8 cellular contexts compared by ENCODE assay signal in the genomic region with DNA sequence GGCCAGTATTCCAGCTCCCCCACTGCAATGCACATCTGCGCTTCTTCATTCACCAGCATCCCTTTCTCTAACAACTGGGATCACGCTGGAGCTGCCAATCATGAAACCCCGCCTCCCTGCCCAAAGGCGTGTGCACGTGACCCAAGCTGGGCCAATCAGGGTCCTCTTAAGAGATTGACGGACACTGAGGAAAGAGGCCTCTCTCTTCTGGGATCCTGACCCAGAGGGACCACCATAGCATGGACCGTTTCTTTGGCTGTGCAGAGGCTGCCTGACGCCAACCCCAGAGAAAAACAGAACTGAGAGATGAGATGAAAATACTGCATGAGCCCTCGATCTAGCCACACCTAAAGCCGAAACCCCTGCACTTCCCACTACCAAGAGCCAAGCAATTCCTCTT. TPM values are rescaled to one million over a fixed set of nuclear protein-coding genes. Genes with fewer than 3 reads are reported as not detected.
DNase-seq lines count a peak whose midpoint lies in the region; ATAC-seq and TF ChIP-seq lines count a peak whose summit lies in the region.

No MANE protein-coding gene starts in this region.

- H3K18ac ChIP-seq in mesenchymal stem cell (ENCODE audit: low read depth in 1 of 2, low read length in 2 of 2), result no peak overlapping the region

- H3K9me3 ChIP-seq in spleen, result no peaks in the 10 kb centered on the region
- H3K9me3 ChIP-seq in mesenchymal stem cell (ENCODE audit: control insufficient read depth, low read length), result no peaks in the 10 kb centered on the region

- H3K23ac ChIP-seq in mesenchymal stem cell (ENCODE audit: low read length in 2 of 2), result no peak overlapping the region

- H4K91ac ChIP-seq in mesenchymal stem cell (ENCODE audit: low read length), result no peak overlapping the region

- no peak overlapping the region for H2AFZ ChIP-seq in mesenchymal stem cell (ENCODE audit: low read depth, low read length)

- DNase-seq in Ammon's horn (ENCODE audit: low spot score), result peak; percentile 82
- DNase-seq in GM19240 (ENCODE audit: insufficient read length, low spot score), result peak; percentile 54
- DNase-seq in caudate nucleus (lab: John Stamatoyannopoulos, UW), result peak in 56 of 61 donors; percentile 20 to 84 (median 63)
- DNase-seq in spleen, result no peak
- no peak for DNase-seq in effector CD8-positive, alpha-beta T cell (lab: John Stamatoyannopoulos, UW)
- no peak for DNase-seq in stimulated activated CD4-positive, alpha-beta T cell treated with anti-CD3 and anti-CD28 coated beads, Interleukin-4, amount 100 ng/mL, for 24 hours
- DNase-seq in mesenchymal stem cell, result no peak

- no peak overlapping the region for H4K8ac ChIP-seq in mesenchymal stem cell (ENCODE audit: low read length)

- no peak overlapping the region for H3K4ac ChIP-seq in mesenchymal stem cell (ENCODE audit: low read depth in 1 of 2, low read length in 2 of 2)

- H3K79me1 ChIP-seq in mesenchymal stem cell (replicated peaks; ENCODE audit: low read length, poor library complexity, severe bottlenecking), result peaks cover 30% of the 10 kb centered on the region

- H3K4me2 ChIP-seq in mesenchymal stem cell (ENCODE audit: low read length, poor library complexity, severe bottlenecking), result no peak overlapping the region

- H3K4me1 ChIP-seq in spleen, result peaks cover 28 to 98% (median 58%) of the 10 kb centered on the region in 6 donors
- peaks cover 18% of the 10 kb centered on the region for H3K4me1 ChIP-seq in mesenchymal stem cell (ENCODE audit: control insufficient read depth, insufficient read depth, low read depth, low read length)

- no peak overlapping the region for H2BK12ac ChIP-seq in mesenchymal stem cell (ENCODE audit: low read length in 2 of 2)

- peak; percentile 62 for ATAC-seq in HG03460 (IDR thresholded peaks at IDR 0.05; ENCODE audit: unreplicated experiment)

- H3K27ac ChIP-seq in caudate nucleus (ENCODE audit: low read depth, low read length) (peak overlapping the region; percentile 20), spleen (peak overlapping the region in 7 of 8 donors; percentile 6 to 70 (median 61)), mesenchymal stem cell (ENCODE audit: low read length, poor library complexity, severe bottlenecking) (no peak overlapping the region)

- no peak overlapping the region for H2AK5ac ChIP-seq in mesenchymal stem cell (ENCODE audit: low read length, severe bottlenecking)

- H3K9ac ChIP-seq in mesenchymal stem cell (ENCODE audit: low read length), result no peak overlapping the region

- H3K36me3 ChIP-seq in spleen (peaks cover 4 to 92% (median 38%) of the 10 kb centered on the region in 6 donors), mesenchymal stem cell (ENCODE audit: control insufficient read depth in 1 of 2, insufficient read depth in 2 of 2, low read depth in 1 of 2, low read length in 2 of 2) (peaks cover 48 to 77% of the 10 kb centered on the region in 2 experiments)

- no peak for TF ChIP-seq CTCF in spleen (IDR thresholded peaks at IDR 0.05 in 8 of 11, conservative IDR thresholded peaks at IDR 0.05 in 3 of 11)

- H3K4me3 ChIP-seq in spleen (peak overlapping the region in 2 of 8 donors; percentile 2 to 43), mesenchymal stem cell (ENCODE audit: insufficient read depth in 1 of 2, low read depth in 1 of 2, low read length in 2 of 2) (no peak overlapping the region)

- H2BK15ac ChIP-seq in mesenchymal stem cell (ENCODE audit: low read depth, poor library complexity, severe bottlenecking), result no peak overlapping the region

- WGBS in spleen, 5 donors, result 59 to 77% (median 75%) methylated on average over 10 of the region's 10 CpGs
- 88% methylated on average over 10 of the region's 10 CpGs for WGBS in mesenchymal stem cell

- intact Hi-C loops in spleen (cut with DNase I; ENCODE audit: low total_unique reads), result no loop called here

- H2BK5ac ChIP-seq in mesenchymal stem cell (ENCODE audit: low read depth, low read length, poor library complexity, severe bottlenecking), result no peak overlapping the region

- H3K27me3 ChIP-seq in spleen (replicated peaks in 1 of 7) (no peaks in the 10 kb centered on the region), mesenchymal stem cell (ENCODE audit: control insufficient read depth in 1 of 2, insufficient read depth in 1 of 2, low read length in 2 of 2) (no peaks in the 10 kb centered on the region)

- H3K14ac ChIP-seq in mesenchymal stem cell (ENCODE audit: low read length in 2 of 2), result no peak overlapping the region

- no peak for TF ChIP-seq POLR2A in spleen (IDR thresholded peaks at IDR 0.05)

- H2BK120ac ChIP-seq in mesenchymal stem cell (ENCODE audit: low read depth, low read length), result no peak overlapping the region

RNA-seq across cellular contexts. Expression of a gene that starts 32.0 kb away (rescaled TPM):
- total RNA-seq in spleen, result 100 to 1,000 TPM; 284 to 655 (median 457) TPM
- polyA plus RNA-seq in spleen, result 100 to 1,000 TPM; 298 to 449 (median 303) TPM
- 264 TPM for polyA plus RNA-seq in mesenchymal stem cell (2013, experiment 1 of 2)
- polyA plus RNA-seq in mesenchymal stem cell (2013, experiment 2 of 2), result 251 TPM

Comparison
In these comparisons a context has a peak if more than half of its experiments do, and no peak if none do; other contexts are left out.
1. DNase-seq: peak in Ammon's horn (single experiment), GM19240 (single experiment) and caudate nucleus (56 of 61); none in spleen (single experiment), effector CD8-positive, alpha-beta T cell (single experiment), stimulated activated CD4-positive, alpha-beta T cell treated with anti-CD3 and anti-CD28 coated beads, Interleukin-4, amount 100 ng/mL, for 24 hours (single experiment) and mesenchymal stem cell (single experiment).